Comparison of ENCODE assay signal across 18 cellular contexts in the genomic region with DNA sequence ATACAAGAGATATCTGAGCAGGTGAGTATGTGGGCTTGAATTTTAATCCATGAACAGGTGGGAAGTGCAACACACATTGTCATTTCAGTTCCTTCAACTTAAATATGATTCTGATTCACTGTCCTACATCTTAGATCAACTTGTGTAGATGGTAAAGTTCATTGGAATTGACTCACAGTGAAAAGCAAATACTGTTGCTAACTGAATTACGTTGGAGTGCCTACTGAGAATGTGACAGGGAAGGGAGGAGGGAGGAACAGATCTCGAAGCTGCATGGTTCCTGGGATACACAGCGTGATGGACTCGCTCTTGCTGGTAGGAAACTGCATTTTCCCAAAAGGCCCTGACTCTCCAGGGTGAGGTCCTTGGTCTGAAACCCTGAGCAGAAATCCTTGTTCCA.
DNase-seq lines count a peak whose midpoint lies in the region; ATAC-seq and TF ChIP-seq lines count a peak whose summit lies in the region.
"Had no signal": no experiment of that assay in that cellular context is flagged by ENCODE, and none has a peak within 500 bp of the region (broad histone marks: within the 10 kb centered on the region; RNA-seq: fewer than 3 reads in every experiment).

No MANE protein-coding gene starts in this region.

- peaks cover 39% of the 10 kb centered on the region for H3F3A ChIP-seq in DOHH2 (ENCODE audit: control insufficient read depth, insufficient read depth)
- no peaks in the 10 kb centered on the region for H3F3A ChIP-seq in GM23338 (replicated peaks; ENCODE audit: low read depth)

- peaks cover 4% of the 10 kb centered on the region for H3K9me3 ChIP-seq in DOHH2 (ENCODE audit: control insufficient read depth, insufficient read depth, low read length)
- H3K9me3 ChIP-seq: Caco-2, HAP-1 had no signal

- H3K27me3 Mint-ChIP-seq in GM23338 (ENCODE audit: insufficient read depth, low read depth, poor library complexity) = peaks cover 3% of the 10 kb centered on the region
- no peaks in the 10 kb centered on the region for H3K27me3 Mint-ChIP-seq in nephron (ENCODE audit: low read depth)
- H3K27me3 Mint-ChIP-seq: CD4-positive, CD25-positive, alpha-beta regulatory T cell had no signal

- no peak for DNase-seq in GM23338 (ENCODE audit: low spot score)
- DNase-seq in cerebellar cortex (ENCODE audit: low spot score) = peak; percentile 4
- DNase-seq in activated CD8-positive, alpha-beta memory T cell treated with anti-CD3 and anti-CD28 coated beads, Interleukin-2, amount 50 U/mL, for 4 hours = no peak
- no peak for DNase-seq in NCI-H1105 (lab: John Stamatoyannopoulos, UW)
- DNase-seq: Caco-2; CD4-positive, CD25-positive, alpha-beta regulatory T cell; CD8-positive, alpha-beta T cell; DMS153; DND-41; EL; GF-D8; GOT3; HFFc6 had no signal

- no peaks in the 10 kb centered on the region for H3K9me2 ChIP-seq in DOHH2 (replicated peaks; ENCODE audit: control insufficient read depth, low read length)
- peaks cover 18% of the 10 kb centered on the region; the same call in 1 of the 2 replicates for H3K9me2 ChIP-seq in GM23338 (ENCODE audit: insufficient read depth)

- H3K4me2 ChIP-seq in DOHH2 (ENCODE audit: low read length) (peak overlapping the region; percentile 20), GM23338 (no peak overlapping the region)

- H3K36me3 ChIP-seq in DOHH2 (ENCODE audit: control insufficient read depth, low read length) = peaks cover 6% of the 10 kb centered on the region
- H3K36me3 ChIP-seq in GM23338 (ENCODE audit: insufficient read depth) = no peaks in the 10 kb centered on the region
- H3K36me3 ChIP-seq: HAP-1 had no signal

- no peak overlapping the region for H3K4me3 Mint-ChIP-seq in GM23338
- no peak overlapping the region for H3K4me3 Mint-ChIP-seq in nephron
- H3K4me3 Mint-ChIP-seq: CD4-positive, CD25-positive, alpha-beta regulatory T cell; CD8-positive, alpha-beta T cell; HFFc6 had no signal

- TF ChIP-seq CTCF in DOHH2 (IDR thresholded peaks at IDR 0.05; ENCODE audit: low read depth, low read length, poor library complexity, severe bottlenecking) = no peak
- TF ChIP-seq CTCF in GM23338 (conservative IDR thresholded peaks at IDR 0.05; ENCODE audit: low read depth in 2 of 2) = no peak
- TF ChIP-seq CTCF in nephron (IDR thresholded peaks at IDR 0.05; ENCODE audit: unreplicated experiment in 3 of 3) = no peak

- H3K4me1 ChIP-seq in DOHH2 (ENCODE audit: control insufficient read depth, low read length) = peaks cover 71% of the 10 kb centered on the region
- peaks cover 10% of the 10 kb centered on the region; the same call in 1 of the 2 replicates for H3K4me1 ChIP-seq in GM23338 (ENCODE audit: insufficient read depth)
- H3K4me1 ChIP-seq: HAP-1 had no signal

- H3K27me3 ChIP-seq in DOHH2 (ENCODE audit: control insufficient read depth, low read length) = no peaks in the 10 kb centered on the region
- H3K27me3 ChIP-seq in GM23338 (ENCODE audit: insufficient read depth) = no peaks in the 10 kb centered on the region

- ATAC-seq in GM23338 (no peak), HG03095 (IDR thresholded peaks at IDR 0.05; ENCODE audit: unreplicated experiment) (no peak)
- ATAC-seq: CD8-positive, alpha-beta T cell had no signal

- H3K9me3 Mint-ChIP-seq in GM23338 (peaks cover 4% of the 10 kb centered on the region; the same call in 2 of the 3 replicates), nephron (peaks cover 15% of the 10 kb centered on the region)
- H3K9me3 Mint-ChIP-seq: CD8-positive, alpha-beta T cell; HFFc6 had no signal

- peak overlapping the region; percentile 98 for H3K27ac ChIP-seq in DOHH2 (ENCODE audit: low read depth, low read length)
- no peak overlapping the region for H3K27ac ChIP-seq in GM23338 (ENCODE audit: low read depth)
- H3K27ac ChIP-seq: C4-2B had no signal

- H4K20me1 ChIP-seq in DOHH2 (ENCODE audit: control insufficient read depth, insufficient read depth, low read depth, low read length) (no peaks in the 10 kb centered on the region), GM23338 (replicated peaks; ENCODE audit: insufficient read depth) (no peaks in the 10 kb centered on the region)

- H3K27ac Mint-ChIP-seq in GM23338 = no peak overlapping the region
- H3K27ac Mint-ChIP-seq in nephron = peak overlapping the region in 2 of 3 experiments; percentile 38 to 96
- H3K27ac Mint-ChIP-seq: CD4-positive, CD25-positive, alpha-beta regulatory T cell; CD8-positive, alpha-beta T cell; HFFc6 had no signal

- H3K36me3 Mint-ChIP-seq in GM23338 (ENCODE audit: low read depth) = no peaks in the 10 kb centered on the region
- no peaks in the 10 kb centered on the region for H3K36me3 Mint-ChIP-seq in nephron (ENCODE audit: low read depth)
- H3K36me3 Mint-ChIP-seq: CD4-positive, CD25-positive, alpha-beta regulatory T cell; CD8-positive, alpha-beta T cell had no signal

- H3K4me1 Mint-ChIP-seq in GM23338 (peaks cover 23% of the 10 kb centered on the region), nephron (peaks cover 41% of the 10 kb centered on the region)
- H3K4me1 Mint-ChIP-seq: CD4-positive, CD25-positive, alpha-beta regulatory T cell had no signal

- H3K4me3 ChIP-seq in DOHH2 (ENCODE audit: low read length) = 0 out of 2 replicates have a peak overlapping the region, but pooled peaks have one; percentile 9
- no peak overlapping the region for H3K4me3 ChIP-seq in GM23338
- H3K4me3 ChIP-seq: HAP-1 had no signal

- H3K79me2 ChIP-seq in DOHH2 (ENCODE audit: control insufficient read depth, low read length) (no peaks in the 10 kb centered on the region), GM23338 (replicated peaks; ENCODE audit: insufficient read depth) (no peaks in the 10 kb centered on the region)

- 0 out of 2 replicates have a peak overlapping the region, but pooled peaks have one; percentile 59 for H2AFZ ChIP-seq in GM23338

TF ChIP-seq in GM23338, 12 proteins besides CTCF, POLR2A, EP300 and RAD21 (continues in another document):
- TF ChIP-seq, protein P1, sequence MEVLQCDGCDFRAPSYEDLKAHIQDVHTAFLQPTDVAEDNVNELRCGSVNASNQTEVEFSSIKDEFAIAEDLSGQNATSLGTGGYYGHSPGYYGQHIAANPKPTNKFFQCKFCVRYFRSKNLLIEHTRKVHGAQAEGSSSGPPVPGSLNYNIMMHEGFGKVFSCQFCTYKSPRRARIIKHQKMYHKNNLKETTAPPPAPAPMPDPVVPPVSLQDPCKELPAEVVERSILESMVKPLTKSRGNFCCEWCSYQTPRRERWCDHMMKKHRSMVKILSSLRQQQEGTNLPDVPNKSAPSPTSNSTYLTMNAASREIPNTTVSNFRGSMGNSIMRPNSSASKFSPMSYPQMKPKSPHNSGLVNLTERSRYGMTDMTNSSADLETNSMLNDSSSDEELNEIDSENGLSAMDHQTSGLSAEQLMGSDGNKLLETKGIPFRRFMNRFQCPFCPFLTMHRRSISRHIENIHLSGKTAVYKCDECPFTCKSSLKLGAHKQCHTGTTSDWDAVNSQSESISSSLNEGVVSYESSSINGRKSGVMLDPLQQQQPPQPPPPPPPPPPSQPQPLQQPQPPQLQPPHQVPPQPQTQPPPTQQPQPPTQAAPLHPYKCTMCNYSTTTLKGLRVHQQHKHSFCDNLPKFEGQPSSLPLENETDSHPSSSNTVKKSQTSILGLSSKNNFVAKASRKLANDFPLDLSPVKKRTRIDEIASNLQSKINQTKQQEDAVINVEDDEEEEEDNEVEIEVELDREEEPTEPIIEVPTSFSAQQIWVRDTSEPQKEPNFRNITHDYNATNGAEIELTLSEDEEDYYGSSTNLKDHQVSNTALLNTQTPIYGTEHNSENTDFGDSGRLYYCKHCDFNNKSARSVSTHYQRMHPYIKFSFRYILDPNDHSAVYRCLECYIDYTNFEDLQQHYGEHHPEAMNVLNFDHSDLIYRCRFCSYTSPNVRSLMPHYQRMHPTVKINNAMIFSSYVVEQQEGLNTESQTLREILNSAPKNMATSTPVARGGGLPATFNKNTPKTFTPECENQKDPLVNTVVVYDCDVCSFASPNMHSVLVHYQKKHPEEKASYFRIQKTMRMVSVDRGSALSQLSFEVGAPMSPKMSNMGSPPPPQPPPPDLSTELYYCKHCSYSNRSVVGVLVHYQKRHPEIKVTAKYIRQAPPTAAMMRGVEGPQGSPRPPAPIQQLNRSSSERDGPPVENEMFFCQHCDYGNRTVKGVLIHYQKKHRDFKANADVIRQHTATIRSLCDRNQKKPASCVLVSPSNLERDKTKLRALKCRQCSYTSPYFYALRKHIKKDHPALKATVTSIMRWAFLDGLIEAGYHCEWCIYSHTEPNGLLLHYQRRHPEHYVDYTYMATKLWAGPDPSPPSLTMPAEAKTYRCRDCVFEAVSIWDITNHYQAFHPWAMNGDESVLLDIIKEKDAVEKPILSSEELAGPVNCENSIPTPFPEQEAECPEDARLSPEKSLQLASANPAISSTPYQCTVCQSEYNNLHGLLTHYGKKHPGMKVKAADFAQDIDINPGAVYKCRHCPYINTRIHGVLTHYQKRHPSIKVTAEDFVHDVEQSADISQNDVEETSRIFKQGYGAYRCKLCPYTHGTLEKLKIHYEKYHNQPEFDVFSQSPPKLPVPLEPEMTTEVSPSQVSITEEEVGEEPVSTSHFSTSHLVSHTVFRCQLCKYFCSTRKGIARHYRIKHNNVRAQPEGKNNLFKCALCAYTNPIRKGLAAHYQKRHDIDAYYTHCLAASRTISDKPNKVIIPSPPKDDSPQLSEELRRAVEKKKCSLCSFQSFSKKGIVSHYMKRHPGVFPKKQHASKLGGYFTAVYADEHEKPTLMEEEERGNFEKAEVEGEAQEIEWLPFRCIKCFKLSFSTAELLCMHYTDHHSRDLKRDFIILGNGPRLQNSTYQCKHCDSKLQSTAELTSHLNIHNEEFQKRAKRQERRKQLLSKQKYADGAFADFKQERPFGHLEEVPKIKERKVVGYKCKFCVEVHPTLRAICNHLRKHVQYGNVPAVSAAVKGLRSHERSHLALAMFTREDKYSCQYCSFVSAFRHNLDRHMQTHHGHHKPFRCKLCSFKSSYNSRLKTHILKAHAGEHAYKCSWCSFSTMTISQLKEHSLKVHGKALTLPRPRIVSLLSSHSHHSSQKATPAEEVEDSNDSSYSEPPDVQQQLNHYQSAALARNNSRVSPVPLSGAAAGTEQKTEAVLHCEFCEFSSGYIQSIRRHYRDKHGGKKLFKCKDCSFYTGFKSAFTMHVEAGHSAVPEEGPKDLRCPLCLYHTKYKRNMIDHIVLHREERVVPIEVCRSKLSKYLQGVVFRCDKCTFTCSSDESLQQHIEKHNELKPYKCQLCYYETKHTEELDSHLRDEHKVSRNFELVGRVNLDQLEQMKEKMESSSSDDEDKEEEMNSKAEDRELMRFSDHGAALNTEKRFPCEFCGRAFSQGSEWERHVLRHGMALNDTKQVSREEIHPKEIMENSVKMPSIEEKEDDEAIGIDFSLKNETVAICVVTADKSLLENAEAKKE (CRISPR knock-in tag; IDR thresholded peaks at IDR 0.05) = no peak
- TF ChIP-seq ZNF114 (CRISPR knock-in tag; IDR thresholded peaks at IDR 0.05) = no peak
